Comparison of ENCODE assay signal across 21 cellular contexts in the genomic region with DNA sequence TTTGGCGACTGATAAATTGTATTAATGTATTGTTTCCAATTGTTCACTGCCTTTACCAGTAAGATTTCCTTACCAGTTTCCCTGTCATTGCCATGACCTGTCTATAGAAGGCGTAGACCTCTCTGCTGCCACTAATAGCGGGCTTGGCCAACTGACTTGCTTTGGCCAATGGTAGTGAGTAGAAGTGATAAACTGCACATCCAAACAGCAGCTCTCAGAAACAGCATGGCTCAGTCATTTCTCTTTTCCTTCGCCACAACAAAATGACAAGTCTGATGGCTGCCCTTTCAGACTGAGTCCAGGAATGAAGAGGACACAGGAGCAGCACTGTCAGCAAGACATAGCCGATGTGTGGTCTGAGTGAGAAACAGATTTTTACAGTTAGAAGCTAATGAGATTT.
"Had no signal": no experiment of that assay in that cellular context is flagged by ENCODE, and none has a peak within 500 bp of the region (broad histone marks: within the 10 kb centered on the region; RNA-seq: fewer than 3 reads in every experiment).

No MANE protein-coding gene starts in this region.

- H3K4me1 ChIP-seq: gastrocnemius medialis, neural progenitor cell, parathyroid adenoma had no signal

- H3K4me1 Mint-ChIP-seq: neural progenitor cell had no signal

- H3K79me2 ChIP-seq: parathyroid adenoma had no signal

- FAIRE-seq: astrocyte, bronchial epithelial cell had no signal

- DNase-seq: activated CD4-positive, alpha-beta T cell treated with anti-CD3 and anti-CD28 coated beads, Interleukin-2, amount 50 U/mL, for 48 hours; activated CD4-positive, CD25-positive, alpha-beta regulatory T cell treated with anti-CD3 and anti-CD28 coated beads, Interleukin-2, amount 50 U/mL, for 72 hours; activated naive CD4-positive, alpha-beta T cell treated with anti-CD3 and anti-CD28 coated beads for 36 hours; dermis blood vessel endothelial cell; effector memory CD8-positive, alpha-beta T cell; gastrocnemius medialis; heart left ventricle; left colon; midbrain; retina; stimulated activated CD4-positive, alpha-beta T cell treated with anti-CD3 and anti-CD28 coated beads, Interleukin-4, amount 100 ng/mL, for 24 hours; stimulated activated CD8-positive, alpha-beta memory T cell treated with anti-CD3 and anti-CD28 coated beads, Interleukin-4, amount 100 ng/mL, for 48 hours; stimulated activated naive CD8-positive, alpha-beta T cell treated with anti-CD3 and anti-CD28 coated beads, Interleukin-15, Interleukin-2, amounts not matched to agents 100 U/mL and 50 U/mL, for 24 hours; SW 1271; trophoblast cell had no signal

- H3K9ac ChIP-seq: neural progenitor cell, parathyroid adenoma had no signal

- ATAC-seq: effector memory CD8-positive, alpha-beta T cell; gastrocnemius medialis; heart left ventricle; left colon; stimulated activated naive CD8-positive, alpha-beta T cell treated with anti-CD3 and anti-CD28 coated beads, Interleukin-15, Interleukin-2, amounts not matched to agents 100 U/mL and 50 U/mL, for 24 hours had no signal

- H3K36me3 ChIP-seq: gastrocnemius medialis, heart left ventricle, neural progenitor cell had no signal

- H2AFZ ChIP-seq: neural progenitor cell, parathyroid adenoma had no signal

- H3K27ac ChIP-seq: epithelial cell of prostate, gastrocnemius medialis, heart left ventricle, neural progenitor cell, parathyroid adenoma had no signal

- H3K27me3 ChIP-seq: heart left ventricle, neural progenitor cell had no signal

- H3K27ac Mint-ChIP-seq: activated naive CD4-positive, alpha-beta T cell treated with anti-CD3 and anti-CD28 coated beads for 36 hours; effector memory CD8-positive, alpha-beta T cell; neural progenitor cell had no signal

- H3K4me3 ChIP-seq: gastrocnemius medialis, heart left ventricle, lung, neural progenitor cell had no signal

- H3K4me2 ChIP-seq: neural progenitor cell had no signal

- H3K4me3 Mint-ChIP-seq: activated naive CD4-positive, alpha-beta T cell treated with anti-CD3 and anti-CD28 coated beads for 36 hours; effector memory CD8-positive, alpha-beta T cell; neural progenitor cell had no signal
